9 cellular contexts compared by ENCODE assay signal in genomic region chr1:237124856-237125462, GRCh38.
A peak's percentile ranks its signal among the peaks of the same experiment; 100 is the strongest.
DNase-seq lines count a peak whose midpoint lies in the region; ATAC-seq and TF ChIP-seq lines count a peak whose summit lies in the region.
"Had no signal": no experiment of that assay in that cellular context is flagged by ENCODE, and none has a peak within 500 bp of the region (broad histone marks: within the 10 kb centered on the region; RNA-seq: fewer than 3 reads in every experiment).

No MANE protein-coding gene starts in this region.

- dilution Hi-C loops in mammary epithelial cell (cut with HindIII; ENCODE audit: low sequenced_read_pairs) = no loop called here

- DNase-seq in T47D (ENCODE audit: low read depth in 1 of 2, low spot score in 1 of 2) (peak; percentile 47 to 63), mammary epithelial cell (no peak), NCI-H69 (lab: John Stamatoyannopoulos, UW) (peak; percentile 46), erythroblast (lab: John Stamatoyannopoulos, UW) (peak; percentile 25 to 52), upper lobe of right lung (no peak), D341Med (ENCODE audit: low spot score) (no peak), NCI-H226 (no peak)
- DNase-seq: activated naive CD8-positive, alpha-beta T cell treated with anti-CD3 and anti-CD28 coated beads, Interleukin-2, amount 10 ng/mL, durations not matched to agents 7 days and 5 days had no signal

- no peaks in the 10 kb centered on the region for H3K79me2 ChIP-seq in mammary epithelial cell (ENCODE audit: insufficient read depth, low read length)

- H4K20me1 ChIP-seq in mammary epithelial cell (ENCODE audit: insufficient read depth, low read length) = no peaks in the 10 kb centered on the region

- H3K9me3 ChIP-seq in mammary epithelial cell (replicated peaks; ENCODE audit: insufficient read depth, low read length) (no peaks in the 10 kb centered on the region), upper lobe of right lung (no peaks in the 10 kb centered on the region)

- no peak overlapping the region for H2AFZ ChIP-seq in mammary epithelial cell (ENCODE audit: low read depth, low read length)

- 71% methylated on average over 9 of the region's 10 CpGs for WGBS in mammary epithelial cell (ENCODE audit: low coverage, missing lambda C conversion rate)

- H3K4me3 ChIP-seq in mammary epithelial cell (replicated peaks in 1 of 3; ENCODE audit: insufficient read depth in 1 of 3, low read depth in 2 of 3, low read length in 3 of 3) = no peak overlapping the region
- H3K4me3 ChIP-seq in upper lobe of right lung = no peak overlapping the region

- intact Hi-C loops in mammary epithelial cell (cut with micrococcal nuclease) = no loop called here
- intact Hi-C loops in upper lobe of right lung (cut with DNase I) = no loop called here

- TF ChIP-seq POLR2A in erythroblast (IDR thresholded peaks at IDR 0.05; ENCODE audit: low read length) (no peak), GM18505 (IDR thresholded peaks at IDR 0.05; ENCODE audit: borderline replicate concordance, extremely low read depth, insufficient read depth, insufficient read length) (no peak)

- no peak for ATAC-seq in upper lobe of right lung
- no peak for ATAC-seq in GM18505 (IDR thresholded peaks at IDR 0.05; ENCODE audit: unreplicated experiment)

- no TSS peak for BruUV-seq in mammary epithelial cell (replicated peaks; lab: Mats Ljungman, UMichigan)

- H3K27me3 ChIP-seq in mammary epithelial cell (ENCODE audit: insufficient read depth, low read length) = no peaks in the 10 kb centered on the region
- H3K27me3 ChIP-seq in upper lobe of right lung = no peaks in the 10 kb centered on the region

- CTCF ChIA-PET in mammary epithelial cell (lab: Charles Lee; ENCODE audit: low non-redundant PET) = no interaction called here

- H3K27ac ChIP-seq in mammary epithelial cell (ENCODE audit: insufficient read depth, low read depth, low read length) (no peak overlapping the region), upper lobe of right lung (no peak overlapping the region)

- in situ Hi-C loops in T47D (cut with HindIII; ENCODE audit: low pct_unique_long_range_greater_than_20kb, low sequenced_read_pairs) (no loop called here), mammary epithelial cell (cut with MboI; ENCODE audit: low sequenced_read_pairs in 2 of 2) (no loop called here)

- H3K9ac ChIP-seq in mammary epithelial cell (ENCODE audit: insufficient read depth, low read length) = no peak overlapping the region

- H3K4me1 ChIP-seq in mammary epithelial cell (ENCODE audit: insufficient read depth, low read length) (no peaks in the 10 kb centered on the region), upper lobe of right lung (no peaks in the 10 kb centered on the region)

- H3K36me3 ChIP-seq in mammary epithelial cell (ENCODE audit: insufficient read depth, low read length) (no peaks in the 10 kb centered on the region), upper lobe of right lung (no peaks in the 10 kb centered on the region)

- no peak overlapping the region for H3K4me2 ChIP-seq in mammary epithelial cell (ENCODE audit: insufficient read depth, low read depth, low read length)

- TF ChIP-seq CTCF in mammary epithelial cell (conservative IDR thresholded peaks at IDR 0.05 in 1 of 2, IDR thresholded peaks at IDR 0.05 in 1 of 2; ENCODE audit: extremely low read depth in 1 of 2, insufficient read depth in 1 of 2, low read depth in 1 of 2, low read length in 2 of 2) = peak in 1 of 2 donors; percentile 26
- TF ChIP-seq CTCF in upper lobe of right lung (IDR thresholded peaks at IDR 0.05) = peak; percentile 39

Comparison
In these comparisons a context has a peak if more than half of its experiments do, and no peak if none do; other contexts are left out.
1. DNase-seq: peak in T47D (2 of 2), NCI-H69 (single experiment) and erythroblast (2 of 2); none in mammary epithelial cell (single experiment), upper lobe of right lung (single experiment), D341Med (single experiment) and NCI-H226 (single experiment).